In the genomic region with DNA sequence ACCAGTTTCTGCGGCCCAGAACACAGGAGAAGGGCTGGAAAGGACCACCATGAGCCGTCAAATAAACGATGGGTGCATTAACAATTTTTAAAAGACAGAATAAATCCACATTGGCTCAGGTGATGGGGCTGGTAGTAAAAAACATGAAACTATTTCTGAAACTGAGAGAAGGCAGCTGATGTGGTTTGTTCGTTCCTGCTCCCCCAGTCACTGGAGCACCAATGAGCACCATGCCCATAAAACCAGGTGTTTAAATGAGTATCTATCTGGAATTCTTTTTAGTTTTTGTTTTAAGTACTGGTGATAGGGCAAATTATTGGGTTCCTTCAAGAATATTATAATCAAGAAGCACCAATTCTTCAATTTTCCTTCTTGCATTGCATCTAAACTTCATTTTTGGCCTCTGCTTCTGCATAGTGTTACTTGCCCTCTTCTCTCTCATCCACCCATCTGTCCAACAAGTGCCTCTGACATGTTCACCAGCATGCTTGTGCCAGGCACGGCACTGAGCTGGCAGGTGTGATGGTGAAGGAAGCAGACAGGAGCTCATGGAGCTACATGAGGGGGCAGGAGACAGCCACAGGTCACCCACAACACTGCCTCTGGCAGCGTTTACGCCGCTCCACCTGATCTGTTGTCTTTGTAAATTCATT, we compare ENCODE assay signal across 26 cellular contexts.
A peak's percentile ranks its signal among the peaks of the same experiment; 100 is the strongest.
DNase-seq lines count a peak whose midpoint lies in the region; ATAC-seq and TF ChIP-seq lines count a peak whose summit lies in the region.
"Had no signal": no experiment of that assay in that cellular context is flagged by ENCODE, and none has a peak within 500 bp of the region (broad histone marks: within the 10 kb centered on the region; RNA-seq: fewer than 3 reads in every experiment).

No MANE protein-coding gene starts in this region.

- no peak overlapping the region for H2AFZ ChIP-seq in GM23338
- H2AFZ ChIP-seq in trophoblast cell (ENCODE audit: insufficient read depth, low read length, poor library complexity) = no peak overlapping the region
- H2AFZ ChIP-seq: GM23248, neural progenitor cell had no signal

- H3K4me3 Mint-ChIP-seq in GM23338 = no peak overlapping the region
- no peak overlapping the region for H3K4me3 Mint-ChIP-seq in central memory CD8-positive, alpha-beta T cell
- H3K4me3 Mint-ChIP-seq: activated CD4-positive, alpha-beta T cell treated with anti-CD3 and anti-CD28 coated beads, Interleukin-2, amount 10 ng/mL, durations not matched to agents 7 days and 5 days; CD8-positive, alpha-beta memory T cell; neural progenitor cell had no signal

- H3K4me2 ChIP-seq in GM23338 (no peak overlapping the region), trophoblast cell (ENCODE audit: low read length) (no peak overlapping the region)
- H3K4me2 ChIP-seq: neural progenitor cell had no signal

- H3K27me3 ChIP-seq in GM23338 (ENCODE audit: insufficient read depth) (no peaks in the 10 kb centered on the region), trophoblast cell (ENCODE audit: insufficient read depth, low read length) (no peaks in the 10 kb centered on the region)
- H3K27me3 ChIP-seq: cardiac muscle cell, dorsolateral prefrontal cortex, neural progenitor cell, testis had no signal

- DNase-seq in GM12865 (ENCODE audit: low read depth) (peak; percentile 16), GM23338 (ENCODE audit: low spot score) (no peak), trophoblast cell (no peak), AG08396 (ENCODE audit: low spot score) (no peak)
- no peak for DNase-seq in central memory CD8-positive, alpha-beta T cell (ENCODE audit: low spot score in 2 of 2)
- no peak for DNase-seq in effector CD8-positive, alpha-beta T cell (lab: John Stamatoyannopoulos, UW)
- no peak for DNase-seq in activated T-cell treated with anti-CD3 and anti-CD28 coated beads, Interleukin-2, amount 50 U/mL, for 1 hour
- DNase-seq: activated CD4-positive, alpha-beta T cell treated with anti-CD3 and anti-CD28 coated beads, Interleukin-2, amount 10 ng/mL, durations not matched to agents 7 days and 5 days; activated naive CD4-positive, alpha-beta T cell; anterior cingulate cortex; CD8-positive, alpha-beta memory T cell; DMS53; GM23248; NCI-H1436; NCI-H510A treated with DMSO at 0.1 percent for 48 hours; NK-92 treated with Interleukin-12 subunit alpha and Interleukin-12 subunit beta, amount 100 ng/mL, for 24 hours; stimulated activated CD4-positive, alpha-beta T cell treated with anti-CD3 and anti-CD28 coated beads, Interleukin-1b, Interleukin-23, amount 100 ng/mL, for 48 hours; T-helper 2 cell; testis had no signal

- peak overlapping the region; percentile 10; the same call in 1 of the 2 replicates for H3K27ac Mint-ChIP-seq in GM23338
- H3K27ac Mint-ChIP-seq in central memory CD8-positive, alpha-beta T cell (ENCODE audit: low read depth) = peak overlapping the region; percentile 38

- H3K79me2 ChIP-seq in GM23338 (replicated peaks; ENCODE audit: insufficient read depth) (peaks cover 71% of the 10 kb centered on the region), trophoblast cell (ENCODE audit: control insufficient read depth, insufficient read depth, low read length, poor library complexity) (peaks cover 2% of the 10 kb centered on the region)

- no peaks in the 10 kb centered on the region for H3K9me3 ChIP-seq in trophoblast cell (ENCODE audit: insufficient read depth, low read depth, low read length)
- H3K9me3 ChIP-seq: testis had no signal

- H4K12ac ChIP-seq in trophoblast cell (ENCODE audit: low read depth, low read length) = no peak overlapping the region

- no peak overlapping the region for H2AK5ac ChIP-seq in trophoblast cell (ENCODE audit: low read length)

- H3K4me1 ChIP-seq in GM23338 (ENCODE audit: insufficient read depth) (peaks cover 10% of the 10 kb centered on the region), trophoblast cell (ENCODE audit: control insufficient read depth in 1 of 2, insufficient read depth in 2 of 2, low read length in 2 of 2) (no peaks in the 10 kb centered on the region)
- H3K4me1 ChIP-seq: neural progenitor cell, testis had no signal

- no peak overlapping the region for H3K14ac ChIP-seq in trophoblast cell (ENCODE audit: low read length)

- H3K36me3 ChIP-seq in GM23338 (ENCODE audit: insufficient read depth) (peaks cover 17% of the 10 kb centered on the region; the same call in 1 of the 2 replicates), trophoblast cell (ENCODE audit: control insufficient read depth in 1 of 2, insufficient read depth in 2 of 2, low read length in 2 of 2) (peaks cover 16 to 30% of the 10 kb centered on the region in 2 experiments)

- H3K9me2 ChIP-seq in GM23338 (ENCODE audit: insufficient read depth) = no peaks in the 10 kb centered on the region

- TF ChIP-seq CTCF in GM12865 (IDR thresholded peaks at IDR 0.05; ENCODE audit: insufficient read depth, low read depth, low read length, missing control alignments) = no peak
- no peak for TF ChIP-seq CTCF in GM23338 (conservative IDR thresholded peaks at IDR 0.05; ENCODE audit: low read depth in 2 of 2)

- H3K27ac ChIP-seq in GM23338 (ENCODE audit: low read depth) = no peak overlapping the region
- H3K27ac ChIP-seq in trophoblast cell (ENCODE audit: low read depth, low read length) = no peak overlapping the region
- H3K27ac ChIP-seq: cardiac muscle cell, dorsolateral prefrontal cortex, GM23248, neural progenitor cell, testis had no signal

- no peak overlapping the region for H4K8ac ChIP-seq in trophoblast cell (ENCODE audit: low read depth, low read length)

- H3K9me3 Mint-ChIP-seq in GM23338 = no peaks in the 10 kb centered on the region; the same call in 1 of the 3 replicates
- no peaks in the 10 kb centered on the region for H3K9me3 Mint-ChIP-seq in central memory CD8-positive, alpha-beta T cell
- H3K9me3 Mint-ChIP-seq: activated CD4-positive, alpha-beta T cell treated with anti-CD3 and anti-CD28 coated beads, Interleukin-2, amount 10 ng/mL, durations not matched to agents 7 days and 5 days; CD8-positive, alpha-beta memory T cell; neural progenitor cell had no signal

- ATAC-seq in GM23338 = no peak
- ATAC-seq in central memory CD8-positive, alpha-beta T cell (replicated peaks; ENCODE audit: extremely low read depth, poor library complexity, severe bottlenecking) = no peak
- ATAC-seq: GM12878, K562, left lobe of liver, Panc1 had no signal

- H3K27me3 Mint-ChIP-seq in GM23338 (ENCODE audit: insufficient read depth, low read depth, poor library complexity) = peaks cover 2% of the 10 kb centered on the region
- no peaks in the 10 kb centered on the region for H3K27me3 Mint-ChIP-seq in central memory CD8-positive, alpha-beta T cell
- H3K27me3 Mint-ChIP-seq: activated CD4-positive, alpha-beta T cell treated with anti-CD3 and anti-CD28 coated beads, Interleukin-2, amount 10 ng/mL, durations not matched to agents 7 days and 5 days; CD8-positive, alpha-beta memory T cell had no signal

- H3K4me3 ChIP-seq in GM12865 (ENCODE audit: low read depth, low read length) (no peak overlapping the region), GM23338 (no peak overlapping the region), trophoblast cell (ENCODE audit: low read depth, low read length) (no peak overlapping the region)
- H3K4me3 ChIP-seq: cardiac muscle cell, dorsolateral prefrontal cortex, GM12878, GM23248, K562, neural progenitor cell, testis had no signal

- H4K91ac ChIP-seq in trophoblast cell (ENCODE audit: low read depth, low read length) = no peak overlapping the region

- peak overlapping the region; percentile 29 for H3K23ac ChIP-seq in trophoblast cell (ENCODE audit: low read length)

- WGBS in trophoblast cell (ENCODE audit: extremely low coverage, insufficient coverage, insufficient read length) = no CpG with 5 or more reads among the region's 8 CpGs

- no peaks in the 10 kb centered on the region for H3F3A ChIP-seq in GM23338 (replicated peaks; ENCODE audit: low read depth)

- peak overlapping the region; percentile 41 for H3K18ac ChIP-seq in trophoblast cell (ENCODE audit: low read length)

- no peak overlapping the region for H2BK12ac ChIP-seq in trophoblast cell (ENCODE audit: low read length)

- peak overlapping the region; percentile 45 for H3K9ac ChIP-seq in trophoblast cell (ENCODE audit: low read length)
- H3K9ac ChIP-seq: GM23248, neural progenitor cell had no signal

- peaks cover 47% of the 10 kb centered on the region for H3K36me3 Mint-ChIP-seq in GM23338 (ENCODE audit: low read depth)
- peaks cover 37% of the 10 kb centered on the region for H3K36me3 Mint-ChIP-seq in central memory CD8-positive, alpha-beta T cell (ENCODE audit: insufficient read depth)

- peaks cover 39% of the 10 kb centered on the region for H4K20me1 ChIP-seq in GM23338 (replicated peaks; ENCODE audit: insufficient read depth)

- H2BK120ac ChIP-seq in trophoblast cell (ENCODE audit: insufficient read depth, low read length, poor library complexity) = no peak overlapping the region

- no peaks in the 10 kb centered on the region for H3K79me1 ChIP-seq in trophoblast cell (ENCODE audit: low read length)

- no peak overlapping the region for H3K4ac ChIP-seq in trophoblast cell (ENCODE audit: low read depth, low read length)

- H2BK5ac ChIP-seq in trophoblast cell (ENCODE audit: low read depth, low read length, poor library complexity) = no peak overlapping the region

- H3K4me1 Mint-ChIP-seq in GM23338 = peaks cover 20% of the 10 kb centered on the region; the same call in 2 of the 3 replicates
- H3K4me1 Mint-ChIP-seq in central memory CD8-positive, alpha-beta T cell = peaks cover 27% of the 10 kb centered on the region
- H3K4me1 Mint-ChIP-seq: neural progenitor cell had no signal
